7 cellular contexts compared by ENCODE assay signal in the genomic region with DNA sequence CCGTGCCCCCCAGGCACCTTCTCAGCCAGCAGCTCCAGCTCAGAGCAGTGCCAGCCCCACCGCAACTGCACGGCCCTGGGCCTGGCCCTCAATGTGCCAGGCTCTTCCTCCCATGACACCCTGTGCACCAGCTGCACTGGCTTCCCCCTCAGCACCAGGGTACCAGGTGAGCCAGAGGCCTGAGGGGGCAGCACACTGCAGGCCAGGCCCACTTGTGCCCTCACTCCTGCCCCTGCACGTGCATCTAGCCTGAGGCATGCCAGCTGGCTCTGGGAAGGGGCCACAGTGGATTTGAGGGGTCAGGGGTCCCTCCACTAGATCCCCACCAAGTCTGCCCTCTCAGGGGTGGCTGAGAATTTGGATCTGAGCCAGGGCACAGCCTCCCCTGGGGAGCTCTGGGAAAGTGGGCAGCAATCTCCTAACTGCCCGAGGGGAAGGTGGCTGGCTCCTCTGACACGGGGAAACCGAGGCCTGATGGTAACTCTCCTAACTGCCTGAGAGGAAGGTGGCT. TPM values are rescaled to one million over a fixed set of nuclear protein-coding genes. Genes with fewer than 3 reads are reported as not detected.
DNase-seq lines count a peak whose midpoint lies in the region; ATAC-seq and TF ChIP-seq lines count a peak whose summit lies in the region.
"Had no signal": no experiment of that assay in that cellular context is flagged by ENCODE, and none has a peak within 500 bp of the region (broad histone marks: within the 10 kb centered on the region; RNA-seq: fewer than 3 reads in every experiment).

No MANE protein-coding gene starts in this region.

- H3K27ac ChIP-seq in 22Rv1 = peak overlapping the region; percentile 32; the same call in 1 of the 2 replicates

- TF ChIP-seq CTCF in 22Rv1 (IDR thresholded peaks at IDR 0.05) = no peak

- ATAC-seq in left ventricle myocardium superior (no peak), HG03460 (IDR thresholded peaks at IDR 0.05; ENCODE audit: unreplicated experiment) (no peak)

- DNase-seq in NCI-H69 (lab: John Stamatoyannopoulos, UW) = peak; percentile 32
- DNase-seq in left ventricle myocardium superior = peak; percentile 29
- no peak for DNase-seq in DMS79 treated with DMSO at 0.1 percent for 48 hours (lab: John Stamatoyannopoulos, UW)
- DNase-seq in stimulated activated CD4-positive, alpha-beta T cell treated with anti-CD3 and anti-CD28 coated beads, Interleukin-2, amount 100 ng/mL, for 24 hours = no peak
- DNase-seq: amniotic stem cell had no signal

- intact Hi-C loops in left ventricle myocardium superior (cut with micrococcal nuclease) = no loop called here

RNA-seq across cellular contexts. Expression of gene TNFRSF6B, which starts 1.0 kb away (rescaled TPM):
- 0.64 TPM for total RNA-seq in left ventricle myocardium superior

RNA-seq across cellular contexts. Expression of gene ARFRP1, which starts 10.4 kb away (rescaled TPM):
- total RNA-seq in left ventricle myocardium superior = 46.5 TPM

RNA-seq across cellular contexts. Expression of gene ZGPAT, which starts 10.4 kb away (rescaled TPM):
- total RNA-seq in left ventricle myocardium superior = 16.2 TPM

RNA-seq across cellular contexts. Expression of gene LIME1, which starts 39.1 kb away (rescaled TPM):
- total RNA-seq in left ventricle myocardium superior = 2.7 TPM

RNA-seq across cellular contexts. Expression of gene RTEL1, which starts 39.3 kb away (rescaled TPM):
- 9.9 TPM for total RNA-seq in left ventricle myocardium superior

Comparison
In these comparisons a context has a peak if more than half of its experiments do, and no peak if none do; other contexts are left out.
1. DNase-seq: peak in NCI-H69 (single experiment) and left ventricle myocardium superior (single experiment); none in DMS79 treated with DMSO at 0.1 percent for 48 hours (single experiment) and stimulated activated CD4-positive, alpha-beta T cell treated with anti-CD3 and anti-CD28 coated beads, Interleukin-2, amount 100 ng/mL, for 24 hours (0 of 2).